In the genomic region with DNA sequence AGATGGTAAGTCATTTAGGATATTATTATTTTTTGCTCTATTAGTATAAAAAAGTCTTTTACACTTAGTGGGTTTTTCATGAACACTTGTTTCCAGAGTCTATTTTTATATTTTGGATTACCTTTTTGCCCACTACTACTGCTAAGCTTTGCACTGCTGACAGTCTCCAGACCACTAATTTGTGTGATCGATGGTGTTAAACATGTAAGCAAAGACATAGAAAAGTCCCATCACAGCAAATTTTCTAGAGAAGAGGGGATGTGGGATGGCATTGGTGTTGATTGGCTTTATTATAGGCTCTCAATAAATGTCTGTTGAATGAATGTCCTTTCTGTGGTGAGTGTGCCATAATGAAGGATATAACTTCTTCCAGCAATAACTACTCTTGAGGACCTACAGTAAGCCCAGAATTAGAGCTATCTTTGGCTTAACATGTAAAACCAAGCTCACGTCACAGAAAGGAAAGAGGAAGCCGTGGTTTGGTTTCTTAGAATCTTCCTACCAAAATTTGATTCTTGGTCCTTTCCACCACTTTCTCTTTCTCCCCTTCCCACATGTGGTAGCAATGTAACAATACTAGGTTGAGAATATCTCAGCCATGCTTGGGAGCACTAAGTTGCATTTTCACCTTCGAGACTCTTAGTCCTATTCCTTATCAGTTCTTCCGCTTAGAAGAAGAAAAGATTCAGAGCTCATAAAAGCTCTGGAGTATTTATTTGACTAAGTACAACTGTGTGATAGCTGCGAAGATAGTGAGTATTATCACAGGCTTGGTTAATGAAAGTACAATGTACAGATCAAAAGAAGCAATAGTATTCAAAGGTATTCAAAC, we compare ENCODE assay signal across 12 cellular contexts.
DNase-seq lines count a peak whose midpoint lies in the region; ATAC-seq, FAIRE-seq and TF ChIP-seq lines count a peak whose summit lies in the region.
"Had no signal": no experiment of that assay in that cellular context is flagged by ENCODE, and none has a peak within 500 bp of the region (broad histone marks: within the 10 kb centered on the region; RNA-seq: fewer than 3 reads in every experiment).

No MANE protein-coding gene starts in this region.

- H3K4me2 ChIP-seq in smooth muscle cell = no peak overlapping the region
- H3K4me2 ChIP-seq: A549 had no signal

- ATAC-seq in HG02981 (IDR thresholded peaks at IDR 0.05; ENCODE audit: unreplicated experiment) (peak; percentile 53), T-helper 17 cell (peak; percentile 67)
- ATAC-seq: A549 had no signal

- H2AFZ ChIP-seq in smooth muscle cell (ENCODE audit: low read depth) = no peak overlapping the region

- no peak for TF ChIP-seq CTCF in smooth muscle cell (IDR thresholded peaks at IDR 0.05; ENCODE audit: borderline replicate concordance, insufficient read depth, poor library complexity, severe bottlenecking)

- peak; percentile 11 for DNase-seq in activated CD4-positive, alpha-beta T cell treated with anti-CD3 and anti-CD28 coated beads for 48 hours
- no peak for DNase-seq in activated CD4-positive, alpha-beta T cell treated with anti-CD3 and anti-CD28 coated beads, Interleukin-2, amount 50 U/mL, for 1 hour
- DNase-seq in T-helper 17 cell (no peak), smooth muscle cell (lab: John Stamatoyannopoulos, UW; ENCODE audit: unreplicated experiment) (no peak), RCC 7860 (ENCODE audit: low spot score) (no peak), NCI-H2081 (lab: John Stamatoyannopoulos, UW) (no peak), NCI-H1092 treated with DMSO at 0.1 percent for 48 hours (lab: John Stamatoyannopoulos, UW) (no peak)
- DNase-seq: kidney glomerular epithelial cell, MG63 had no signal

- peaks cover 10% of the 10 kb centered on the region for H3K27me3 Mint-ChIP-seq in T-helper 17 cell

- H3F3A ChIP-seq in smooth muscle cell (ENCODE audit: low read depth) = no peaks in the 10 kb centered on the region

- H3K4me1 Mint-ChIP-seq in T-helper 17 cell = peaks cover 18% of the 10 kb centered on the region

- no peaks in the 10 kb centered on the region for H3K36me3 ChIP-seq in smooth muscle cell (ENCODE audit: low read depth)
- H3K36me3 ChIP-seq: MG63 had no signal

- peak overlapping the region; percentile 21 for H3K4me3 ChIP-seq in smooth muscle cell
- H3K4me3 ChIP-seq: A549, MG63, skin epidermis had no signal

- H3K27ac Mint-ChIP-seq in T-helper 17 cell = peak overlapping the region; percentile 55

- H4K20me1 ChIP-seq in smooth muscle cell (ENCODE audit: low read depth) = no peaks in the 10 kb centered on the region

- FAIRE-seq in RCC 7860 (lab: Jason Lieb, UNC) = no peak
- FAIRE-seq: A549 had no signal

- peak overlapping the region; percentile 83 for H3K4me3 Mint-ChIP-seq in T-helper 17 cell

- no peaks in the 10 kb centered on the region for H3K27me3 ChIP-seq in smooth muscle cell (ENCODE audit: low read depth)

- H3K27ac ChIP-seq in smooth muscle cell (ENCODE audit: low read depth) = no peak overlapping the region
- H3K27ac ChIP-seq: A549 had no signal

- peaks cover 5% of the 10 kb centered on the region for H3K36me3 Mint-ChIP-seq in T-helper 17 cell (ENCODE audit: low read depth)

- H3K9ac ChIP-seq in smooth muscle cell (ENCODE audit: low read depth) = no peak overlapping the region

- 63% methylated on average over 6 of the region's 6 CpGs for WGBS in smooth muscle cell (ENCODE audit: low lambda C conversion rate)

- no peaks in the 10 kb centered on the region for H3K4me1 ChIP-seq in smooth muscle cell (ENCODE audit: low read depth)

- no peaks in the 10 kb centered on the region for H3K79me2 ChIP-seq in smooth muscle cell (ENCODE audit: low read depth)

- no peaks in the 10 kb centered on the region for H3K9me3 ChIP-seq in T-helper 17 cell (ENCODE audit: control insufficient read depth, low read length, poor library complexity, severe bottlenecking)
- no peaks in the 10 kb centered on the region for H3K9me3 ChIP-seq in smooth muscle cell (replicated peaks; ENCODE audit: low read depth)
- H3K9me3 ChIP-seq: A549, MG63 had no signal
